Comparison of ENCODE assay signal across 1 cellular context in the genomic region with DNA sequence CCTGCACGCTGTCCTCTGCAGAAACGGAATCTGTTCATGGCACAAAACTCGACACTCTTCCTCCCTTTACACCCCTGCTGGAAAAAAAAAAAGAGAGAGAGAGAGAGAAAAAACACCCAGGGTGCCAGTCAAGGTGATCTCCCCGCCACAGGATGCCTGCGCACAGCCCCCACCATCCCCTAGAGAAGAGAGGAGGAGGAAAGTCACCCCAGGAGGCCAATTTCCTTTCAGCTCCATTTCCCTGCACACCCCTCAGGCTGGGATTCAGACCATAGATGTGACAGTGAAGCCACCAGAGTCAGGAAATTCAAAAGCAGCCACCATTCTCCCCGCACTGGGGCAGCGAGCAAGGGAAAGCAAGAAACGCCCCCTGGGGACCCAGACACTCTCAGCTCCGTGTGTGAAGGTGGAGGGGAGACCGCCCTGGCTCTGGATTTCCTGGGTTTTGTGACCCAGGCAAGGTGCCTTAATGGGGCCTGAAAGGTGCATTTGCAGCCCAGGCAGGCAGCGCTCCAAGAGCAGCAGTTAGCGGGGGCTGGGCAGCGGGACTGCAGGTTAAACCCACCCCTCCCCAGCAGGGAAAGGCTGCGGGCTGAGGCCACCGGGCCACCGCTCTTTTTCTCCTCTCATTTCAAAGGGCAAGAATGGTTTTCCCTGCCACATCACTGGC.
TF ChIP-seq lines count a peak whose summit lies in the region.

No MANE protein-coding gene starts in this region.

TF ChIP-seq in HepG2, 621 proteins besides CTCF, POLR2A, EP300 and RAD21 (continued from another document):
- TF ChIP-seq, protein P1, sequence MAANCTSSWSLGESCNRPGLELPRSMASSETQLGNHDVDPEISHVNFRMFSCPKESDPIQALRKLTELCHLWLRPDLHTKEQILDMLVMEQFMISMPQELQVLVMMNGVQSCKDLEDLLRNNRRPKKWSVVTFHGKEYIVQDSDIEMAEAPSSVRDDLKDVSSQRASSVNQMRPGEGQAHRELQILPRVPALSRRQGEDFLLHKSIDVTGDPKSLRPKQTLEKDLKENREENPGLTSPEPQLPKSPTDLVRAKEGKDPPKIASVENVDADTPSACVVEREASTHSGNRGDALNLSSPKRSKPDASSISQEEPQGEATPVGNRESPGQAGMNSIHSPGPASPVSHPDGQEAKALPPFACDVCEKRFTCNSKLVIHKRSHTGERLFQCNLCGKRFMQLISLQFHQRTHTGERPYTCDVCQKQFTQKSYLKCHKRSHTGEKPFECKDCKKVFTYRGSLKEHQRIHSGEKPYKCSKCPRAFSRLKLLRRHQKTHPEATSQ (CRISPR knock-in tag; IDR thresholded peaks at IDR 0.05; ENCODE audit: borderline replicate concordance): no peak
- TF ChIP-seq, protein P2, sequence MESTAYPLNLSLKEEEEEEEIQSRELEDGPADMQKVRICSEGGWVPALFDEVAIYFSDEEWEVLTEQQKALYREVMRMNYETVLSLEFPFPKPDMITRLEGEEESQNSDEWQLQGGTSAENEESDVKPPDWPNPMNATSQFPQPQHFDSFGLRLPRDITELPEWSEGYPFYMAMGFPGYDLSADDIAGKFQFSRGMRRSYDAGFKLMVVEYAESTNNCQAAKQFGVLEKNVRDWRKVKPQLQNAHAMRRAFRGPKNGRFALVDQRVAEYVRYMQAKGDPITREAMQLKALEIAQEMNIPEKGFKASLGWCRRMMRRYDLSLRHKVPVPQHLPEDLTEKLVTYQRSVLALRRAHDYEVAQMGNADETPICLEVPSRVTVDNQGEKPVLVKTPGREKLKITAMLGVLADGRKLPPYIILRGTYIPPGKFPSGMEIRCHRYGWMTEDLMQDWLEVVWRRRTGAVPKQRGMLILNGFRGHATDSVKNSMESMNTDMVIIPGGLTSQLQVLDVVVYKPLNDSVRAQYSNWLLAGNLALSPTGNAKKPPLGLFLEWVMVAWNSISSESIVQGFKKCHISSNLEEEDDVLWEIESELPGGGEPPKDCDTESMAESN (CRISPR knock-in tag; conservative IDR thresholded peaks at IDR 0.05): no peak
- TF ChIP-seq RELA (CRISPR knock-in tag; IDR thresholded peaks at IDR 0.05): no peak
- TF ChIP-seq, protein P3, sequence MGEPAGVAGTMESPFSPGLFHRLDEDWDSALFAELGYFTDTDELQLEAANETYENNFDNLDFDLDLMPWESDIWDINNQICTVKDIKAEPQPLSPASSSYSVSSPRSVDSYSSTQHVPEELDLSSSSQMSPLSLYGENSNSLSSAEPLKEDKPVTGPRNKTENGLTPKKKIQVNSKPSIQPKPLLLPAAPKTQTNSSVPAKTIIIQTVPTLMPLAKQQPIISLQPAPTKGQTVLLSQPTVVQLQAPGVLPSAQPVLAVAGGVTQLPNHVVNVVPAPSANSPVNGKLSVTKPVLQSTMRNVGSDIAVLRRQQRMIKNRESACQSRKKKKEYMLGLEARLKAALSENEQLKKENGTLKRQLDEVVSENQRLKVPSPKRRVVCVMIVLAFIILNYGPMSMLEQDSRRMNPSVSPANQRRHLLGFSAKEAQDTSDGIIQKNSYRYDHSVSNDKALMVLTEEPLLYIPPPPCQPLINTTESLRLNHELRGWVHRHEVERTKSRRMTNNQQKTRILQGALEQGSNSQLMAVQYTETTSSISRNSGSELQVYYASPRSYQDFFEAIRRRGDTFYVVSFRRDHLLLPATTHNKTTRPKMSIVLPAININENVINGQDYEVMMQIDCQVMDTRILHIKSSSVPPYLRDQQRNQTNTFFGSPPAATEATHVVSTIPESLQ (CRISPR knock-in tag; conservative IDR thresholded peaks at IDR 0.05): no peak
- no peak for TF ChIP-seq ZNF331 (CRISPR knock-in tag; IDR thresholded peaks at IDR 0.05)
